Comparison of ENCODE assay signal across 8 cellular contexts in genomic region chr19:47778954-47779351, GRCh38. TPM values are rescaled to one million over a fixed set of nuclear protein-coding genes. Genes with fewer than 3 reads are reported as not detected.
DNase-seq lines count a peak whose midpoint lies in the region; ATAC-seq, FAIRE-seq and TF ChIP-seq lines count a peak whose summit lies in the region.

No MANE protein-coding gene starts in this region.

- no peak for ATAC-seq in activated CD8-positive, alpha-beta T cell treated with anti-CD3 and anti-CD28 coated beads, Interleukin-2, amount 10 ng/mL, durations not matched to agents 7 days and 5 days
- no peak for ATAC-seq in GM18909 (IDR thresholded peaks at IDR 0.05; ENCODE audit: poor library complexity, unreplicated experiment)
- no peak for ATAC-seq in HG02588 (IDR thresholded peaks at IDR 0.05; ENCODE audit: unreplicated experiment)

- peaks cover 29% of the 10 kb centered on the region for H3K36me3 Mint-ChIP-seq in activated CD8-positive, alpha-beta T cell treated with anti-CD3 and anti-CD28 coated beads, Interleukin-2, amount 10 ng/mL, durations not matched to agents 7 days and 5 days (ENCODE audit: low read depth)

- no peak overlapping the region for H3K27ac ChIP-seq in neutrophil

- POLR2A ChIA-PET in activated CD8-positive, alpha-beta T cell treated with anti-CD3 and anti-CD28 coated beads, Interleukin-2, amount 10 ng/mL, durations not matched to agents 7 days and 5 days (lab: Charles Lee): no interaction called here

- peaks cover 15% of the 10 kb centered on the region for H3K36me3 ChIP-seq in neutrophil

- H3K27me3 ChIP-seq in neutrophil: peaks cover 20% of the 10 kb centered on the region

- FAIRE-seq in HTR-8/SVneo (lab: Jason Lieb, UNC): no peak

- CTCF ChIA-PET in activated CD8-positive, alpha-beta T cell treated with anti-CD3 and anti-CD28 coated beads, Interleukin-2, amount 10 ng/mL, durations not matched to agents 7 days and 5 days (lab: Charles Lee): interaction anchor here (1.6 kb wide), 1 partner anchor 9 kb away, joined by 5 read pairs; no protein-coding TSS in a partner anchor

- peaks cover 30% of the 10 kb centered on the region for H3K4me1 Mint-ChIP-seq in activated CD8-positive, alpha-beta T cell treated with anti-CD3 and anti-CD28 coated beads, Interleukin-2, amount 10 ng/mL, durations not matched to agents 7 days and 5 days (ENCODE audit: low read depth)

- peak; percentile 76 for DNase-seq in activated effector memory CD4-positive, alpha-beta T cell treated with anti-CD3 and anti-CD28 coated beads, Interleukin-2, amount 50 U/mL, for 16 hours
- DNase-seq in activated effector memory CD4-positive, alpha-beta T cell treated with Interleukin-2 at 50 U/mL for 16 hours: no peak
- DNase-seq in activated CD8-positive, alpha-beta T cell treated with anti-CD3 and anti-CD28 coated beads, Interleukin-2, amount 10 ng/mL, durations not matched to agents 7 days and 5 days: peak; percentile 30
- peak; percentile 20 for DNase-seq in fibroblast of villous mesenchyme (ENCODE audit: low read depth)
- no peak for DNase-seq in HTR-8/SVneo (ENCODE audit: insufficient read length, low spot score)

- H3K27ac Mint-ChIP-seq in activated CD8-positive, alpha-beta T cell treated with anti-CD3 and anti-CD28 coated beads, Interleukin-2, amount 10 ng/mL, durations not matched to agents 7 days and 5 days: peak overlapping the region; percentile 82

- H3K27me3 Mint-ChIP-seq in activated CD8-positive, alpha-beta T cell treated with anti-CD3 and anti-CD28 coated beads, Interleukin-2, amount 10 ng/mL, durations not matched to agents 7 days and 5 days (ENCODE audit: low read depth): no peaks in the 10 kb centered on the region

- TF ChIP-seq CTCF in fibroblast of villous mesenchyme (IDR thresholded peaks at IDR 0.05; ENCODE audit: insufficient read depth, low read depth, low read length): no peak
- no peak for TF ChIP-seq CTCF in neutrophil (IDR thresholded peaks at IDR 0.05)

- no peaks in the 10 kb centered on the region for H3K9me3 ChIP-seq in neutrophil

- H3K9me3 Mint-ChIP-seq in activated CD8-positive, alpha-beta T cell treated with anti-CD3 and anti-CD28 coated beads, Interleukin-2, amount 10 ng/mL, durations not matched to agents 7 days and 5 days (ENCODE audit: insufficient read depth): no peaks in the 10 kb centered on the region

- H3K4me1 ChIP-seq in neutrophil (ENCODE audit: control insufficient read depth in 1 of 2, insufficient read depth in 1 of 2, low read depth in 1 of 2, low read length in 1 of 2): peaks cover 12 to 18% of the 10 kb centered on the region in 2 experiments

- H3K4me3 ChIP-seq in fibroblast of villous mesenchyme (ENCODE audit: low read depth, low read length) (peak overlapping the region; percentile 94), neutrophil (ENCODE audit: low read depth in 1 of 2, low read length in 1 of 2) (peak overlapping the region; percentile 59 to 61)

- H3K4me3 Mint-ChIP-seq in activated CD8-positive, alpha-beta T cell treated with anti-CD3 and anti-CD28 coated beads, Interleukin-2, amount 10 ng/mL, durations not matched to agents 7 days and 5 days: peak overlapping the region; percentile 97

RNA-seq across cellular contexts. Expression of gene SELENOW, which starts 0.5 kb away (rescaled TPM):
- 100 to 1,000 TPM; 132 to 140 TPM for total RNA-seq in activated CD8-positive, alpha-beta T cell treated with anti-CD3 and anti-CD28 coated beads, Interleukin-2, amount 10 ng/mL, durations not matched to agents 7 days and 5 days
- total RNA-seq in fibroblast of villous mesenchyme: 287 and 328 TPM in 2 replicates

RNA-seq across cellular contexts. Expression of gene TPRX1, which starts 25.4 kb away (rescaled TPM):
- total RNA-seq in activated CD8-positive, alpha-beta T cell treated with anti-CD3 and anti-CD28 coated beads, Interleukin-2, amount 10 ng/mL, durations not matched to agents 7 days and 5 days: not detected
- not detected in 2 replicates for total RNA-seq in fibroblast of villous mesenchyme

RNA-seq across cellular contexts. Expression of gene NOP53, which starts 33.6 kb away (rescaled TPM):
- 100 to 1,000 TPM; 244 to 272 TPM for total RNA-seq in activated CD8-positive, alpha-beta T cell treated with anti-CD3 and anti-CD28 coated beads, Interleukin-2, amount 10 ng/mL, durations not matched to agents 7 days and 5 days
- 35.0 and 49.0 TPM in 2 replicates for total RNA-seq in fibroblast of villous mesenchyme

RNA-seq across cellular contexts. Expression of gene CRX, which starts 42.8 kb away (rescaled TPM):
- not detected for total RNA-seq in activated CD8-positive, alpha-beta T cell treated with anti-CD3 and anti-CD28 coated beads, Interleukin-2, amount 10 ng/mL, durations not matched to agents 7 days and 5 days
- not detected in 2 replicates for total RNA-seq in fibroblast of villous mesenchyme

Comparison
In these comparisons a context has a peak if more than half of its experiments do, and no peak if none do; other contexts are left out.
1. DNase-seq: peak in activated effector memory CD4-positive, alpha-beta T cell treated with anti-CD3 and anti-CD28 coated beads, Interleukin-2, amount 50 U/mL, for 16 hours (single experiment), activated CD8-positive, alpha-beta T cell treated with anti-CD3 and anti-CD28 coated beads, Interleukin-2, amount 10 ng/mL, durations not matched to agents 7 days and 5 days (single experiment) and fibroblast of villous mesenchyme (single experiment); none in activated effector memory CD4-positive, alpha-beta T cell treated with Interleukin-2 at 50 U/mL for 16 hours (single experiment) and HTR-8/SVneo (single experiment).